8 cellular contexts compared by ENCODE assay signal in genomic region chr2:241804326-241805276, GRCh38. TPM values are rescaled to one million over a fixed set of nuclear protein-coding genes. Genes with fewer than 3 reads are reported as not detected.
DNase-seq lines count a peak whose midpoint lies in the region; ATAC-seq and TF ChIP-seq lines count a peak whose summit lies in the region.

No MANE protein-coding gene starts in this region.

- peak overlapping the region; percentile 83 for H3K4me3 Mint-ChIP-seq in T-helper 17 cell

- H3K36me3 ChIP-seq in effector memory CD4-positive, alpha-beta T cell (ENCODE audit: control insufficient read depth, insufficient read depth, low read length) = no peaks in the 10 kb centered on the region
- no peaks in the 10 kb centered on the region for H3K36me3 ChIP-seq in parathyroid adenoma (ENCODE audit: control insufficient read depth, insufficient read depth, low read length)

- no peaks in the 10 kb centered on the region for H3K27me3 ChIP-seq in AG04450 (ENCODE audit: control insufficient read depth, insufficient read depth, low read length)
- peaks cover 5% of the 10 kb centered on the region for H3K27me3 ChIP-seq in effector memory CD4-positive, alpha-beta T cell (replicated peaks; ENCODE audit: control insufficient read depth, insufficient read depth, low read length, poor library complexity, severe bottlenecking)
- H3K27me3 ChIP-seq in parathyroid adenoma (ENCODE audit: control insufficient read depth, insufficient read depth, low read length) = no peaks in the 10 kb centered on the region

- CTCF ChIA-PET in AG04450 (lab: Charles Lee) = no interaction called here

- H3K27ac Mint-ChIP-seq in T-helper 17 cell = peak overlapping the region; percentile 68

- no peaks in the 10 kb centered on the region for H3K36me3 Mint-ChIP-seq in T-helper 17 cell (ENCODE audit: low read depth)

- peaks cover 7% of the 10 kb centered on the region for H3K4me1 Mint-ChIP-seq in T-helper 17 cell

- no peaks in the 10 kb centered on the region for H3K27me3 Mint-ChIP-seq in T-helper 17 cell

- in situ Hi-C loops in GM13977 (cut with MboI; ENCODE audit: low pct_unique_long_range_greater_than_20kb, low sequenced_read_pairs, unreplicated experiment) = no loop called here

- H3K27ac ChIP-seq in AG04450 (ENCODE audit: low read depth, low read length) (no peak overlapping the region), parathyroid adenoma (no peak overlapping the region)
- no peak overlapping the region for H3K27ac ChIP-seq in effector memory CD4-positive, alpha-beta T cell (ENCODE audit: insufficient read depth, low read length, poor library complexity, severe bottlenecking)

- peak; percentile 39 for ATAC-seq in T-helper 17 cell
- ATAC-seq in HG02798 (IDR thresholded peaks at IDR 0.05; ENCODE audit: poor library complexity, unreplicated experiment) = no peak
- ATAC-seq in HG03280 (IDR thresholded peaks at IDR 0.05; ENCODE audit: unreplicated experiment) = no peak

- DNase-seq in AG04450 (ENCODE audit: low read depth, low spot score) = no peak
- DNase-seq in GM13977 (ENCODE audit: low spot score) = peak; percentile 58
- DNase-seq in T-helper 17 cell = peak in 2 of 3 donors; percentile 13 to 19
- DNase-seq in effector memory CD4-positive, alpha-beta T cell = no peak
- DNase-seq in NCI-H446 (lab: John Stamatoyannopoulos, UW) = no peak

- H3K9ac ChIP-seq in parathyroid adenoma = no peak overlapping the region

- H3K9me3 ChIP-seq in AG04450 (ENCODE audit: control insufficient read depth, insufficient read depth, low read length) (no peaks in the 10 kb centered on the region; the same call in 1 of the 2 replicates), T-helper 17 cell (ENCODE audit: control insufficient read depth, low read length, poor library complexity, severe bottlenecking) (no peaks in the 10 kb centered on the region), parathyroid adenoma (ENCODE audit: control insufficient read depth, low read length) (no peaks in the 10 kb centered on the region)
- no peaks in the 10 kb centered on the region for H3K9me3 ChIP-seq in effector memory CD4-positive, alpha-beta T cell (ENCODE audit: control insufficient read depth, low read length)

- H3K4me3 ChIP-seq in AG04450 (ENCODE audit: low read depth, low read length) = peak overlapping the region; percentile 52; the same call in 1 of the 2 replicates
- H3K4me3 ChIP-seq in effector memory CD4-positive, alpha-beta T cell (ENCODE audit: insufficient read depth, low read depth, low read length, poor library complexity, severe bottlenecking) = peak overlapping the region; percentile 57
- no peak overlapping the region for H3K4me3 ChIP-seq in parathyroid adenoma (ENCODE audit: low read depth, low read length)

- peak overlapping the region; percentile 69 for H3K4me2 ChIP-seq in parathyroid adenoma (ENCODE audit: low read length)

- TF ChIP-seq CTCF in AG04450 (IDR thresholded peaks at IDR 0.05; ENCODE audit: low read depth, low read length) = peak; percentile 21; the same call in 1 of the 2 replicates
- TF ChIP-seq CTCF in GM13977 (IDR thresholded peaks at IDR 0.05; ENCODE audit: extremely low read depth, insufficient read depth, missing control alignments) = peak; percentile 41
- no peak for TF ChIP-seq CTCF in parathyroid adenoma (IDR thresholded peaks at IDR 0.05)

- POLR2A ChIA-PET in AG04450 (lab: Yijun Ruan, JAX) = interaction anchor here (1.0 kb wide), 1 partner anchor 118 kb away, joined by 4 read pairs; the partner anchor contains the start of gene DTYMK

- no peak overlapping the region for H2AFZ ChIP-seq in parathyroid adenoma

- H3K79me2 ChIP-seq in parathyroid adenoma = no peaks in the 10 kb centered on the region

- peaks cover 23% of the 10 kb centered on the region for H3K4me1 ChIP-seq in effector memory CD4-positive, alpha-beta T cell (ENCODE audit: control insufficient read depth, insufficient read depth, low read length, poor library complexity, severe bottlenecking)
- H3K4me1 ChIP-seq in parathyroid adenoma = peaks cover 2% of the 10 kb centered on the region

RNA-seq across cellular contexts. Expression of gene NEU4, which starts 4.4 kb away (rescaled TPM):
- not detected in 2 replicates for polyA plus RNA-seq in AG04450 (2011; rRNA removed)
- polyA minus RNA-seq in AG04450 (2011; rRNA and poly(A)+ RNA removed) = not detected in 2 replicates
- total RNA-seq in T-helper 17 cell = 1 to 10 TPM; 4.1 to 9.4 TPM

RNA-seq across cellular contexts. Expression of gene GAL3ST2, which starts 28.0 kb away (rescaled TPM):
- not detected in 2 replicates for polyA plus RNA-seq in AG04450 (2011; rRNA removed)
- polyA minus RNA-seq in AG04450 (2011; rRNA and poly(A)+ RNA removed) = not detected in 2 replicates
- total RNA-seq in T-helper 17 cell = 1 to 10 TPM; 2.2 to 2.4 TPM

RNA-seq across cellular contexts. Expression of gene PDCD1, which starts 54.1 kb away (rescaled TPM):
- not detected in 2 replicates for polyA plus RNA-seq in AG04450 (2011; rRNA removed)
- not detected in 2 replicates for polyA minus RNA-seq in AG04450 (2011; rRNA and poly(A)+ RNA removed)
- total RNA-seq in T-helper 17 cell = 10 to 100 TPM in 1 of 2 donors, 1 to 10 TPM in 1; 8.1 to 10.4 TPM

Comparison
In these comparisons a context has a peak if more than half of its experiments do, and no peak if none do; other contexts are left out.
1. DNase-seq: peak in GM13977 (single experiment) and T-helper 17 cell (2 of 3); none in AG04450 (single experiment), effector memory CD4-positive, alpha-beta T cell (0 of 3) and NCI-H446 (0 of 2).